In the genomic region with DNA sequence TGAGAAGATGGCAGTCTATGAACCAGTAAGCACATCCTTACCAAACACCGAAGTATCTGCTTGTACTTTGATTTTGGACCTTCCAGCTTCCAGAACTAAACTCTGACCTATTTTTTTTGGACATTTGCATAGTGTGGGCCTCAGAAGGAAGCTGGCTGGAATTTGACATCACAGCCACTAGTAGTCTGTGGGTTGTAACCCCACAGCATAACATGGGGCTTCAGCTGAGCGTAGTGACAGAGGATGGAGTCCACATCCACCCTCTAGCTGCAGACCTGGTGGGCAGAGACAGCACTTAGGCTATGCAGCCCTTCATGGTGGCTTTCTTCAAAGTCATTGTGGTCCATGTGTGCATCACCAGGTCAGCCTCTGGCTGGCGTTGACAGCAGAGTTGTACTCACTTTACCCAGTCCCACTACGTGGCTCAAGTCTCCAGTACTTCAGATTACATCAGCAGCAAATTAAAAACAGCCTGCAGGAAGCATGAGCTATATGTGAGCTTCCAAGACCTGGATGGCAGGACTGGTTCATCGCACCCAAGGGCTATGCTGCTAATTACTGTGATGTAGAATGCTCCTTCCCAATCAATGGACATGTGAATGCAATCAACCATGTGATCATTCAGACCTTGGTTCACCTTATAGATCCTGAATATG, we compare ENCODE assay signal across 32 cellular contexts. TPM values are rescaled to one million over a fixed set of nuclear protein-coding genes. Genes with fewer than 3 reads are reported as not detected.
DNase-seq lines count a peak whose midpoint lies in the region; ATAC-seq, FAIRE-seq and TF ChIP-seq lines count a peak whose summit lies in the region.
"Had no signal": no experiment of that assay in that cellular context is flagged by ENCODE, and none has a peak within 500 bp of the region (broad histone marks: within the 10 kb centered on the region; RNA-seq: fewer than 3 reads in every experiment).

No MANE protein-coding gene starts in this region.

- FAIRE-seq in bronchial epithelial cell (lab: Jason Lieb, UNC) (peak; percentile 97), GM12892 (lab: Jason Lieb, UNC) (no peak)
- FAIRE-seq: A549, D721Med, GM12878, GM19239 had no signal

- H3K4me3 ChIP-seq in MM.1S (ENCODE audit: low read length) (no peak overlapping the region), bronchial epithelial cell (ENCODE audit: low read depth, low read length) (no peak overlapping the region), fibroblast of mammary gland (ENCODE audit: control insufficient read depth, low read depth, low read length) (no peak overlapping the region), parathyroid adenoma (ENCODE audit: low read depth, low read length) (no peak overlapping the region)
- H3K4me3 ChIP-seq: A549; BLaER1 treated with 17β-estradiol and CSF1 and Interleukin-3, amounts not matched to agents 10 nM and 100 nM; GM12878 had no signal

- H3K9ac ChIP-seq in MM.1S (ENCODE audit: low read length) (no peak overlapping the region), parathyroid adenoma (no peak overlapping the region)
- H3K9ac ChIP-seq: BLaER1 treated with 17β-estradiol and CSF1 and Interleukin-3, amounts not matched to agents 10 nM and 100 nM had no signal

- H3K27ac ChIP-seq in MM.1S (ENCODE audit: low read length) (no peak overlapping the region), parathyroid adenoma (no peak overlapping the region)
- H3K27ac ChIP-seq: 22Rv1; A549; BLaER1 treated with 17β-estradiol and CSF1 and Interleukin-3, amounts not matched to agents 10 nM and 100 nM; C4-2B had no signal

- H4K20me1 ChIP-seq in MM.1S (ENCODE audit: insufficient read depth, low read length) = no peaks in the 10 kb centered on the region

- no peaks in the 10 kb centered on the region for H3K27me3 ChIP-seq in MM.1S (replicated peaks; ENCODE audit: insufficient read depth, low read length)
- H3K27me3 ChIP-seq in bronchial epithelial cell (ENCODE audit: control insufficient read depth, insufficient read depth, low read length) = peaks cover 2% of the 10 kb centered on the region
- no peaks in the 10 kb centered on the region for H3K27me3 ChIP-seq in parathyroid adenoma (ENCODE audit: control insufficient read depth, insufficient read depth, low read length)
- H3K27me3 ChIP-seq: BLaER1 treated with 17β-estradiol and CSF1 and Interleukin-3, amounts not matched to agents 10 nM and 100 nM had no signal

- H3K9me3 ChIP-seq in MM.1S (replicated peaks; ENCODE audit: insufficient read depth, low read length) = no peaks in the 10 kb centered on the region
- no peaks in the 10 kb centered on the region for H3K9me3 ChIP-seq in parathyroid adenoma (ENCODE audit: control insufficient read depth, low read length)
- H3K9me3 ChIP-seq: A549, Caco-2 had no signal

- H3K9me2 ChIP-seq in MM.1S (replicated peaks; ENCODE audit: insufficient read depth, low read length) = no peaks in the 10 kb centered on the region

- H2AFZ ChIP-seq in MM.1S (ENCODE audit: low read length) = no peak overlapping the region
- peak overlapping the region; percentile 28 for H2AFZ ChIP-seq in parathyroid adenoma

- no peak for TF ChIP-seq POLR2A in GM12892 (IDR thresholded peaks at IDR 0.05; ENCODE audit: low read depth, low read length)

- DNase-seq in MM.1S (peak; percentile 2), bronchial epithelial cell (ENCODE audit: low read depth) (no peak), fibroblast of mammary gland (ENCODE audit: low read depth) (peak; percentile 3), GM12892 (ENCODE audit: insufficient read length) (no peak), NCI-H2196 (lab: John Stamatoyannopoulos, UW; ENCODE audit: unreplicated experiment) (no peak)
- DNase-seq: AML-193; Caco-2; Calu3; CD4-positive, alpha-beta T cell; CD8-positive, alpha-beta T cell; DMS 273 treated with DMSO at 0.1 percent for 48 hours; DMS153; DMS53; DMS79; DND-41; EL; GDM1 had no signal

- no peak for TF ChIP-seq CTCF in MM.1S (IDR thresholded peaks at IDR 0.05; ENCODE audit: low read length)
- no peak for TF ChIP-seq CTCF in bronchial epithelial cell (IDR thresholded peaks at IDR 0.05; ENCODE audit: insufficient read depth, low read length, severe bottlenecking)
- TF ChIP-seq CTCF in fibroblast of mammary gland (conservative IDR thresholded peaks at IDR 0.05; ENCODE audit: control insufficient read depth, insufficient read depth, low read depth, low read length) = no peak
- TF ChIP-seq CTCF in parathyroid adenoma (IDR thresholded peaks at IDR 0.05) = no peak

- ATAC-seq in HG02623 (IDR thresholded peaks at IDR 0.05; ENCODE audit: unreplicated experiment) (no peak), HG02571 (IDR thresholded peaks at IDR 0.05; ENCODE audit: unreplicated experiment) (no peak)
- ATAC-seq: A549; CD8-positive, alpha-beta T cell; GM12878 had no signal

- no peaks in the 10 kb centered on the region for H3K4me1 ChIP-seq in MM.1S (ENCODE audit: low read length)
- H3K4me1 ChIP-seq in parathyroid adenoma = peaks cover 31% of the 10 kb centered on the region
- H3K4me1 ChIP-seq: BLaER1 treated with 17β-estradiol and CSF1 and Interleukin-3, amounts not matched to agents 10 nM and 100 nM had no signal

- H3K4me2 ChIP-seq in MM.1S (ENCODE audit: low read depth, low read length) (no peak overlapping the region), parathyroid adenoma (ENCODE audit: low read length) (no peak overlapping the region)
- H3K4me2 ChIP-seq: A549; BLaER1 treated with 17β-estradiol and CSF1 and Interleukin-3, amounts not matched to agents 10 nM and 100 nM had no signal

- H3K36me3 ChIP-seq in MM.1S (replicated peaks; ENCODE audit: insufficient read depth, low read length) = no peaks in the 10 kb centered on the region
- no peaks in the 10 kb centered on the region for H3K36me3 ChIP-seq in bronchial epithelial cell (ENCODE audit: control insufficient read depth, insufficient read depth, low read length)
- H3K36me3 ChIP-seq in parathyroid adenoma (ENCODE audit: control insufficient read depth, insufficient read depth, low read length) = no peaks in the 10 kb centered on the region
- H3K36me3 ChIP-seq: BLaER1 treated with 17β-estradiol and CSF1 and Interleukin-3, amounts not matched to agents 10 nM and 100 nM had no signal

- H3F3A ChIP-seq in MM.1S (ENCODE audit: insufficient read depth, low read length) = no peaks in the 10 kb centered on the region

- H3K79me2 ChIP-seq in MM.1S (ENCODE audit: low read length) (no peaks in the 10 kb centered on the region), parathyroid adenoma (no peaks in the 10 kb centered on the region)

RNA-seq across cellular contexts. Expression of gene VPREB1, which starts 58.6 kb away (rescaled TPM):
- total RNA-seq in bronchial epithelial cell = not detected in 2 replicates
- not detected for polyA plus RNA-seq in GM12892 (2012; ENCODE audit: missing spikeins)
- total RNA-seq: A172; B cell; Caco-2; Calu3; CD4-positive, alpha-beta T cell; CD8-positive, alpha-beta T cell; Daoy; G401; GM12878 had no signal
- polyA plus RNA-seq: A549, BJ, GM12878 had no signal

Comparison
In these comparisons a context has a peak if more than half of its experiments do, and no peak if none do; other contexts are left out.
1. DNase-seq: peak in MM.1S (single experiment) and fibroblast of mammary gland (single experiment); none in bronchial epithelial cell (single experiment), GM12892 (single experiment) and NCI-H2196 (single experiment).